1 cellular context compared by ENCODE assay signal in genomic region chr2:240567872-240568677, GRCh38.
TF ChIP-seq lines count a peak whose summit lies in the region.

A gene with protein sequence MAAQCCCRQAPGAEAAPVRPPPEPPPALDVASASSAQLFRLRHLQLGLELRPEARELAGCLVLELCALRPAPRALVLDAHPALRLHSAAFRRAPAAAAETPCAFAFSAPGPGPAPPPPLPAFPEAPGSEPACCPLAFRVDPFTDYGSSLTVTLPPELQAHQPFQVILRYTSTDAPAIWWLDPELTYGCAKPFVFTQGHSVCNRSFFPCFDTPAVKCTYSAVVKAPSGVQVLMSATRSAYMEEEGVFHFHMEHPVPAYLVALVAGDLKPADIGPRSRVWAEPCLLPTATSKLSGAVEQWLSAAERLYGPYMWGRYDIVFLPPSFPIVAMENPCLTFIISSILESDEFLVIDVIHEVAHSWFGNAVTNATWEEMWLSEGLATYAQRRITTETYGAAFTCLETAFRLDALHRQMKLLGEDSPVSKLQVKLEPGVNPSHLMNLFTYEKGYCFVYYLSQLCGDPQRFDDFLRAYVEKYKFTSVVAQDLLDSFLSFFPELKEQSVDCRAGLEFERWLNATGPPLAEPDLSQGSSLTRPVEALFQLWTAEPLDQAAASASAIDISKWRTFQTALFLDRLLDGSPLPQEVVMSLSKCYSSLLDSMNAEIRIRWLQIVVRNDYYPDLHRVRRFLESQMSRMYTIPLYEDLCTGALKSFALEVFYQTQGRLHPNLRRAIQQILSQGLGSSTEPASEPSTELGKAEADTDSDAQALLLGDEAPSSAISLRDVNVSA (plus strand): TSS chr2:240568484. CDS start chr2:240568587, 103 bp downstream.

TF ChIP-seq in HepG2, 621 proteins besides CTCF, POLR2A, EP300 and RAD21 (continued from another document):
- TF ChIP-seq, protein P1, sequence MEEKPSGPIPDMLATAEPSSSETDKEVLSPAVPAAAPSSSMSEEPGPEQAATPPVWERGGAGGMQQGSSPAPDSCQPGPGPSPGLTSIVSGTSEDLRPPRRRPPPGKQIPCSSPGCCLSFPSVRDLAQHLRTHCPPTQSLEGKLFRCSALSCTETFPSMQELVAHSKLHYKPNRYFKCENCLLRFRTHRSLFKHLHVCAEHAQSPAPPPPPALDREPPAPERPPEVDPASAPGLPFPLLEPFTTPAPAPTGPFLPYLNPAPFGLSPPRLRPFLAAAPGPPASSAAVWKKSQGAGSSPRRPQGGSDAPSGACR (CRISPR knock-in tag; IDR thresholded peaks at IDR 0.05), result no peak
- TF ChIP-seq ATRX (CRISPR knock-in tag; IDR thresholded peaks at IDR 0.05; ENCODE audit: borderline replicate concordance) (no peak), HDAC2 (CRISPR knock-in tag; IDR thresholded peaks at IDR 0.05) (no peak)
